14 cellular contexts compared by ENCODE assay signal in genomic region chr5:141779642-141780041, GRCh38.
DNase-seq lines count a peak whose midpoint lies in the region; ATAC-seq, FAIRE-seq and TF ChIP-seq lines count a peak whose summit lies in the region.
"Had no signal": no experiment of that assay in that cellular context is flagged by ENCODE, and none has a peak within 500 bp of the region (broad histone marks: within the 10 kb centered on the region; RNA-seq: fewer than 3 reads in every experiment).

No MANE protein-coding gene starts in this region.

- H3K36me3 ChIP-seq in right atrium auricular region (no peaks in the 10 kb centered on the region), astrocyte (ENCODE audit: insufficient read depth, low read length) (no peaks in the 10 kb centered on the region), left ventricle myocardium inferior (no peaks in the 10 kb centered on the region), testis (ENCODE audit: low read depth, missing control alignments) (no peaks in the 10 kb centered on the region), transverse colon (no peaks in the 10 kb centered on the region)

- H3K27ac ChIP-seq in right atrium auricular region (no peak overlapping the region), astrocyte (ENCODE audit: low read depth, low read length) (no peak overlapping the region), left ventricle myocardium inferior (replicated peaks) (peak overlapping the region; percentile 33), testis (no peak overlapping the region), transverse colon (no peak overlapping the region)

- H3K4me3 ChIP-seq in right atrium auricular region, result no peak overlapping the region
- no peak overlapping the region for H3K4me3 ChIP-seq in astrocyte (ENCODE audit: insufficient read depth, low read depth, low read length)
- H3K4me3 ChIP-seq in left ventricle myocardium inferior, result no peak overlapping the region
- no peak overlapping the region for H3K4me3 ChIP-seq in testis
- H3K4me3 ChIP-seq in transverse colon, result no peak overlapping the region

- TF ChIP-seq POLR2A in testis (IDR thresholded peaks at IDR 0.05) (no peak), transverse colon (IDR thresholded peaks at IDR 0.05) (no peak)

- DNase-seq in Right ventricle myocardium superior, result peak; percentile 52
- DNase-seq in right atrium auricular region (ENCODE audit: low spot score), result no peak
- peak; percentile 75 for DNase-seq in astrocyte (ENCODE audit: low read depth)
- peak; percentile 51 for DNase-seq in left ventricle myocardium inferior
- no peak for DNase-seq in testis
- DNase-seq in NCI-H2081 (lab: John Stamatoyannopoulos, UW), result no peak
- DNase-seq in transverse colon, result no peak
- DNase-seq in LoVo (ENCODE audit: low spot score), result no peak
- DNase-seq: activated naive CD8-positive, alpha-beta T cell treated with anti-CD3 and anti-CD28 coated beads, Interleukin-2, amount 10 ng/mL, durations not matched to agents 7 days and 5 days; Kasumi-1; naive thymus-derived CD4-positive, alpha-beta T cell; NCI-H524; SW 1271 had no signal

- H3K27me3 Mint-ChIP-seq in astrocyte (ENCODE audit: low read depth, unreplicated experiment), result peaks cover 16% of the 10 kb centered on the region
- H3K27me3 Mint-ChIP-seq: activated naive CD8-positive, alpha-beta T cell treated with anti-CD3 and anti-CD28 coated beads, Interleukin-2, amount 10 ng/mL, durations not matched to agents 7 days and 5 days had no signal

- peak; percentile 46 for ATAC-seq in Right ventricle myocardium superior (ENCODE audit: poor library complexity)
- ATAC-seq: naive thymus-derived CD4-positive, alpha-beta T cell; stimulated activated effector memory CD8-positive, alpha-beta T cell treated with anti-CD3 and anti-CD28 coated beads, Interleukin-12 subunit alpha, Interleukin-12 subunit beta, amount 100 ng/mL, for 72 hours had no signal

- FAIRE-seq in astrocyte (lab: Jason Lieb, UNC), result no peak

- in situ Hi-C loops in transverse colon (cut with MboI; ENCODE audit: low pct_ligation_motif_present in 1 of 4, low pct_unique_long_range_greater_than_20kb in 1 of 4, low sequenced_read_pairs in 3 of 4), result no loop called here

- H3K36me3 Mint-ChIP-seq in astrocyte (ENCODE audit: low read depth, unreplicated experiment), result no peaks in the 10 kb centered on the region
- H3K36me3 Mint-ChIP-seq: activated naive CD8-positive, alpha-beta T cell treated with anti-CD3 and anti-CD28 coated beads, Interleukin-2, amount 10 ng/mL, durations not matched to agents 7 days and 5 days; naive thymus-derived CD4-positive, alpha-beta T cell; stimulated activated effector memory CD8-positive, alpha-beta T cell treated with anti-CD3 and anti-CD28 coated beads, Interleukin-12 subunit alpha, Interleukin-12 subunit beta, amount 100 ng/mL, for 72 hours had no signal

- H3K27me3 ChIP-seq in right atrium auricular region (no peaks in the 10 kb centered on the region), astrocyte (ENCODE audit: insufficient read depth, low read length) (peaks cover 6% of the 10 kb centered on the region), left ventricle myocardium inferior (ENCODE audit: low read depth) (no peaks in the 10 kb centered on the region), testis (no peaks in the 10 kb centered on the region), transverse colon (no peaks in the 10 kb centered on the region)

- no peaks in the 10 kb centered on the region for H4K20me1 ChIP-seq in astrocyte (ENCODE audit: insufficient read depth, low read length)

- H3K9me3 ChIP-seq in right atrium auricular region, result no peaks in the 10 kb centered on the region
- H3K9me3 ChIP-seq in astrocyte (ENCODE audit: insufficient read depth, low read depth, low read length), result no peaks in the 10 kb centered on the region
- H3K9me3 ChIP-seq in left ventricle myocardium inferior (replicated peaks), result no peaks in the 10 kb centered on the region
- no peaks in the 10 kb centered on the region for H3K9me3 ChIP-seq in testis
- H3K9me3 ChIP-seq in transverse colon, result no peaks in the 10 kb centered on the region

- H3K9me3 Mint-ChIP-seq in astrocyte (ENCODE audit: unreplicated experiment), result peaks cover 2% of the 10 kb centered on the region
- H3K9me3 Mint-ChIP-seq: activated naive CD8-positive, alpha-beta T cell treated with anti-CD3 and anti-CD28 coated beads, Interleukin-2, amount 10 ng/mL, durations not matched to agents 7 days and 5 days; naive thymus-derived CD4-positive, alpha-beta T cell; stimulated activated effector memory CD8-positive, alpha-beta T cell treated with anti-CD3 and anti-CD28 coated beads, Interleukin-12 subunit alpha, Interleukin-12 subunit beta, amount 100 ng/mL, for 72 hours had no signal

- 53 to 65% methylated on average over 5 of the region's 5 CpGs for WGBS in testis, 2 donors
- 47 to 51% methylated on average over 5 of the region's 5 CpGs for WGBS in transverse colon (ENCODE audit: low coverage in 1 of 2), 2 donors

- intact Hi-C loops in Right ventricle myocardium superior (cut with DNase I) (no loop called here), left ventricle myocardium inferior (cut with micrococcal nuclease) (no loop called here), testis (cut with DNase I; ENCODE audit: low total_unique reads) (no loop called here), transverse colon (cut with DNase I; ENCODE audit: low total_unique reads) (no loop called here)

- H3K9ac ChIP-seq in astrocyte (ENCODE audit: low read length), result no peak overlapping the region

- TF ChIP-seq CTCF in right atrium auricular region (IDR thresholded peaks at IDR 0.05), result no peak
- no peak for TF ChIP-seq CTCF in astrocyte (IDR thresholded peaks at IDR 0.05; ENCODE audit: insufficient read depth, low read depth, low read length)
- TF ChIP-seq CTCF in left ventricle myocardium inferior (IDR thresholded peaks at IDR 0.05; ENCODE audit: borderline replicate concordance), result no peak
- TF ChIP-seq CTCF in testis (IDR thresholded peaks at IDR 0.05), result no peak
- TF ChIP-seq CTCF in transverse colon (IDR thresholded peaks at IDR 0.05), result no peak

- no peak for TF ChIP-seq EP300 in transverse colon (IDR thresholded peaks at IDR 0.05; ENCODE audit: low read depth)

- H3K4me2 ChIP-seq in astrocyte (ENCODE audit: low read length), result no peak overlapping the region

- H3K79me2 ChIP-seq in astrocyte (ENCODE audit: insufficient read depth, low read length), result no peaks in the 10 kb centered on the region

- H3K4me3 Mint-ChIP-seq in astrocyte (ENCODE audit: unreplicated experiment), result no peak overlapping the region
- H3K4me3 Mint-ChIP-seq: activated naive CD8-positive, alpha-beta T cell treated with anti-CD3 and anti-CD28 coated beads, Interleukin-2, amount 10 ng/mL, durations not matched to agents 7 days and 5 days; naive thymus-derived CD4-positive, alpha-beta T cell; stimulated activated effector memory CD8-positive, alpha-beta T cell treated with anti-CD3 and anti-CD28 coated beads, Interleukin-12 subunit alpha, Interleukin-12 subunit beta, amount 100 ng/mL, for 72 hours had no signal

- H2AFZ ChIP-seq in astrocyte (ENCODE audit: low read depth, low read length), result no peak overlapping the region

- H3K4me1 Mint-ChIP-seq in astrocyte (ENCODE audit: low read depth, unreplicated experiment), result peaks cover 28% of the 10 kb centered on the region

- H3K27ac Mint-ChIP-seq in astrocyte (ENCODE audit: unreplicated experiment), result no peak overlapping the region
- H3K27ac Mint-ChIP-seq: activated naive CD8-positive, alpha-beta T cell treated with anti-CD3 and anti-CD28 coated beads, Interleukin-2, amount 10 ng/mL, durations not matched to agents 7 days and 5 days; naive thymus-derived CD4-positive, alpha-beta T cell; stimulated activated effector memory CD8-positive, alpha-beta T cell treated with anti-CD3 and anti-CD28 coated beads, Interleukin-12 subunit alpha, Interleukin-12 subunit beta, amount 100 ng/mL, for 72 hours had no signal

- peaks cover 0 to 19% of the 10 kb centered on the region in 2 donors for H3K4me1 ChIP-seq in right atrium auricular region
- H3K4me1 ChIP-seq in astrocyte (ENCODE audit: insufficient read depth, low read length), result peaks cover 15% of the 10 kb centered on the region
- H3K4me1 ChIP-seq in left ventricle myocardium inferior, result peaks cover 27% of the 10 kb centered on the region
- H3K4me1 ChIP-seq in testis, result no peaks in the 10 kb centered on the region
- no peaks in the 10 kb centered on the region for H3K4me1 ChIP-seq in transverse colon

Comparison
In these comparisons a context has a peak if more than half of its experiments do, and no peak if none do; other contexts are left out.
1. DNase-seq: peak in Right ventricle myocardium superior (single experiment), astrocyte (single experiment) and left ventricle myocardium inferior (single experiment); none in right atrium auricular region (single experiment), testis (single experiment), NCI-H2081 (0 of 2), transverse colon (single experiment) and LoVo (single experiment).